26 cellular contexts compared by ENCODE assay signal in the genomic region with DNA sequence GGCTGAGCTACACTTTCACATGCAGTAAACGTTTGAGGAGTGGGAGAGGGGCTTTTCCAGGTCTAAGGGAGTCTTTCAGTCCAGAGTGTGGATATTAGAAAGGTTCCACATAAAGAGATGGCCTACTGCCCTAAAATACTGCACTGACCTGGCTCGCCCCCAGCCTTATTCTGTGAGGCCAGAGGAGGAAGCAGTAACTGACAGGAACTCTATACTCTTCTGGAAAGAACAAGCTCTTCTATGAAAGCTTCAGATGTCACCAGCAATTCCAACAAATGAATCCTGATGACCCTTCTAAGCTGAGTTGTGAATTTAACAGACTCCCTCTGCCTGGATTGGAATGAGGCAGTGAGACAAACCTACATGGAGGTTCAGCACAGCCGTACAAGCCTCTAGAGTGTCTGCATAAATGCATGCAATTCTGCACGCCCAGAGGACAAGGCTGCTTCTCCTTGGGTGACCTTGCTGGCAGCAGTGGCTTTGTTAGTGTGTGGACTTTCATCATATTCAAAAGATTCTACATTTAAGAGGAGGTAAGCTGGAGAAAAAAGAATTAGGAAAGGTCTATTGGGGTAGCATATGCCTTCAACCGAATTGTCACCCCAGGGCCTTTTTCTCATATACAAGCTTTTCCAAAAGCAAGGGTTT.
"Had no signal": no experiment of that assay in that cellular context is flagged by ENCODE, and none has a peak within 500 bp of the region (broad histone marks: within the 10 kb centered on the region; RNA-seq: fewer than 3 reads in every experiment).

No MANE protein-coding gene starts in this region.

- DNase-seq: activated CD4-positive, alpha-beta T cell treated with anti-CD3 and anti-CD28 coated beads for 48 hours; activated CD4-positive, alpha-beta T cell treated with anti-CD3 and anti-CD28 coated beads, Interleukin-2, amount 50 U/mL, for 4 hours; activated CD4-positive, CD25-positive, alpha-beta regulatory T cell treated with anti-CD3 and anti-CD28 coated beads, Interleukin-2, amount 50 U/mL, for 72 hours; activated CD8-positive, alpha-beta memory T cell treated with anti-CD3 and anti-CD28 coated beads, Interleukin-2, amount 10 ng/mL, durations not matched to agents 7 days and 5 days; activated CD8-positive, alpha-beta T cell treated with anti-CD3 and anti-CD28 coated beads, Interleukin-2, amount 10 ng/mL, durations not matched to agents 7 days and 5 days; activated effector memory CD4-positive, alpha-beta T cell treated with Interleukin-2 at 50 U/mL for 16 hours; activated naive CD4-positive, alpha-beta T cell; activated T-cell treated with anti-CD3 and anti-CD28 coated beads, Interleukin-2, amount 50 U/mL, for 24 hours; aorta; Karpas-422; MM.1S; NCI-H1105 treated with DMSO at 0.1 percent for 48 hours; NCI-H1436 treated with DMSO at 0.1 percent for 48 hours; NCI-H187; NCI-H2081; NCI-H446; NCI-H524; Peyer's patch; SHP77 treated with DMSO at 0.1 percent for 48 hours had no signal

- H3K4me3 Mint-ChIP-seq: activated CD8-positive, alpha-beta memory T cell treated with anti-CD3 and anti-CD28 coated beads, Interleukin-2, amount 10 ng/mL, durations not matched to agents 7 days and 5 days; activated CD8-positive, alpha-beta T cell treated with anti-CD3 and anti-CD28 coated beads, Interleukin-2, amount 10 ng/mL, durations not matched to agents 7 days and 5 days; activated naive CD4-positive, alpha-beta T cell treated with anti-CD3 and anti-CD28 coated beads, Interleukin-2, amount 50 U/mL, for 24 hours; activated T-cell treated with anti-CD3 and anti-CD28 coated beads, Interleukin-2, amount 50 U/mL, for 24 hours; activated T-helper 1 cell treated with anti-CD3 and anti-CD28 coated beads, Interleukin-12 subunit alpha, Interleukin-12 subunit beta, Interleukin-2, Interleukin-4 antibody, amounts not matched to agents 30 ng/mL and 10 ng/mL and 1 ng/mL, durations not matched to agents 14 hours and 24 hours and 36 hours; T-helper 1 cell treated with Interleukin-12 subunit alpha and Interleukin-12 subunit beta and Interleukin-4 antibody, amounts not matched to agents 30 μg/mL and 1 μg/mL, for 36 hours; WTC11 had no signal

- ATAC-seq: activated CD8-positive, alpha-beta memory T cell treated with anti-CD3 and anti-CD28 coated beads, Interleukin-2, amount 10 ng/mL, durations not matched to agents 7 days and 5 days; activated CD8-positive, alpha-beta T cell treated with anti-CD3 and anti-CD28 coated beads, Interleukin-2, amount 10 ng/mL, durations not matched to agents 7 days and 5 days; K562; WTC11 had no signal

- H3K27me3 ChIP-seq: breast epithelium, Peyer's patch had no signal

- H3K4me1 Mint-ChIP-seq: activated CD8-positive, alpha-beta memory T cell treated with anti-CD3 and anti-CD28 coated beads, Interleukin-2, amount 10 ng/mL, durations not matched to agents 7 days and 5 days; activated naive CD4-positive, alpha-beta T cell treated with anti-CD3 and anti-CD28 coated beads, Interleukin-2, amount 50 U/mL, for 24 hours; WTC11 had no signal

- H3K36me3 ChIP-seq: breast epithelium, Peyer's patch had no signal

- H3K27ac Mint-ChIP-seq: activated CD8-positive, alpha-beta memory T cell treated with anti-CD3 and anti-CD28 coated beads, Interleukin-2, amount 10 ng/mL, durations not matched to agents 7 days and 5 days; activated CD8-positive, alpha-beta T cell treated with anti-CD3 and anti-CD28 coated beads, Interleukin-2, amount 10 ng/mL, durations not matched to agents 7 days and 5 days; activated naive CD4-positive, alpha-beta T cell treated with anti-CD3 and anti-CD28 coated beads, Interleukin-2, amount 50 U/mL, for 24 hours; activated T-cell treated with anti-CD3 and anti-CD28 coated beads, Interleukin-2, amount 50 U/mL, for 24 hours; activated T-helper 1 cell treated with anti-CD3 and anti-CD28 coated beads, Interleukin-12 subunit alpha, Interleukin-12 subunit beta, Interleukin-2, Interleukin-4 antibody, amounts not matched to agents 30 ng/mL and 10 ng/mL and 1 ng/mL, durations not matched to agents 14 hours and 24 hours and 36 hours; T-helper 1 cell treated with Interleukin-12 subunit alpha and Interleukin-12 subunit beta and Interleukin-4 antibody, amounts not matched to agents 30 μg/mL and 1 μg/mL, for 36 hours; WTC11 had no signal

- H3K36me3 Mint-ChIP-seq: activated CD8-positive, alpha-beta memory T cell treated with anti-CD3 and anti-CD28 coated beads, Interleukin-2, amount 10 ng/mL, durations not matched to agents 7 days and 5 days; activated naive CD4-positive, alpha-beta T cell treated with anti-CD3 and anti-CD28 coated beads, Interleukin-2, amount 50 U/mL, for 24 hours; WTC11 had no signal

- H3K27me3 Mint-ChIP-seq: activated naive CD4-positive, alpha-beta T cell treated with anti-CD3 and anti-CD28 coated beads, Interleukin-2, amount 50 U/mL, for 24 hours; activated T-cell treated with anti-CD3 and anti-CD28 coated beads, Interleukin-2, amount 50 U/mL, for 24 hours had no signal

- H3K9me3 ChIP-seq: breast epithelium, Peyer's patch had no signal

- H3K9me3 Mint-ChIP-seq: activated naive CD4-positive, alpha-beta T cell treated with anti-CD3 and anti-CD28 coated beads, Interleukin-2, amount 50 U/mL, for 24 hours; activated T-cell treated with anti-CD3 and anti-CD28 coated beads, Interleukin-2, amount 50 U/mL, for 24 hours; activated T-helper 1 cell treated with anti-CD3 and anti-CD28 coated beads, Interleukin-12 subunit alpha, Interleukin-12 subunit beta, Interleukin-2, Interleukin-4 antibody, amounts not matched to agents 30 ng/mL and 10 ng/mL and 1 ng/mL, durations not matched to agents 14 hours and 24 hours and 36 hours; T-helper 1 cell treated with Interleukin-12 subunit alpha and Interleukin-12 subunit beta and Interleukin-4 antibody, amounts not matched to agents 30 μg/mL and 1 μg/mL, for 36 hours; WTC11 had no signal

- H3K27ac ChIP-seq: breast epithelium, Peyer's patch, RWPE1 had no signal

- H3K4me1 ChIP-seq: breast epithelium, Peyer's patch had no signal

- H3K4me3 ChIP-seq: breast epithelium, K562, Peyer's patch had no signal
